Comparison of ENCODE assay signal across 29 cellular contexts in the genomic region with DNA sequence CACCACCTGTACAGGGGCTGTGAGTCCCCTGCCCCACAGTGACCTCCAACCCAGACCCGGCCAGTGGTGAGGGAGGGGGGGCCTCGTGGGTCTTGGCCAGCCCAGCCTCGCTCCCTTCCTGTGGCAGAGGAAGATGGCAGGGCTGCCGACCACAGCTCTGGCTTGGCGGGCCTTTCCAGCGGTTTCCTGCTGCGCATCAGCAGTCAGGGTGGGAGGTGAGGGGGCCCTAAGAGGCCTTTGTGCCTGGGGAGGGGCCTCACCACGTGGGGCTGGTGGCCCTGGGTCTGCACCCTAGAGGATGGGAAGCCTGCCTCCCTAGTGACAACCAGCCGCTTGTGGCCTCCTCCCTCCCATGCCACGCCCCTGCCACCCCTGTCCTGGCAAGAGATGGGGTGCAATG.
"Had no signal": no experiment of that assay in that cellular context is flagged by ENCODE, and none has a peak within 500 bp of the region (broad histone marks: within the 10 kb centered on the region; RNA-seq: fewer than 3 reads in every experiment).

No MANE protein-coding gene starts in this region.

- H3K9ac ChIP-seq: neural progenitor cell had no signal

- H3K36me3 Mint-ChIP-seq: immature natural killer cell; mesothelial cell of epicardium; naive B cell; neural progenitor cell; stimulated activated naive B cell treated with anti-CD40 and anti-IgM and Interleukin-4, amounts not matched to agents 10 μg/mL and 1 μg/mL and 100 μg/mL, for 72 hours had no signal

- H3K27ac ChIP-seq: heart left ventricle, left lung, neural progenitor cell, ovary, right atrium auricular region, right lobe of liver, stomach, testis, upper lobe of right lung had no signal

- H3K27ac Mint-ChIP-seq: mesothelial cell of epicardium; naive B cell; nephron progenitor cell; neural progenitor cell; progenitor cell of endocrine pancreas; stimulated activated naive B cell treated with anti-CD40 and anti-IgM and Interleukin-4, amounts not matched to agents 10 μg/mL and 1 μg/mL and 100 μg/mL, for 72 hours had no signal

- H3K27me3 ChIP-seq: heart left ventricle, neural progenitor cell, ovary, right atrium auricular region, right lobe of liver, testis, tibial artery, upper lobe of right lung had no signal

- DNase-seq: heart left ventricle; hypothalamus; kidney; left colon; left lung; mesendoderm; naive B cell; nephron progenitor cell; ovary; right lobe of liver; stimulated activated CD4-positive, alpha-beta T cell treated with anti-CD3 and anti-CD28 coated beads, Interleukin-15, amount 100 ng/mL, for 24 hours; stimulated activated CD4-positive, alpha-beta T cell treated with anti-CD3 and anti-CD28 coated beads, Interleukin-2, amount 100 ng/mL, for 24 hours; stimulated activated CD4-positive, alpha-beta T cell treated with anti-CD3 and anti-CD28 coated beads, Interleukin-4, amount 100 ng/mL, for 1 hour; stimulated activated naive B cell treated with anti-CD40 and anti-IgM and Interleukin-4, amounts not matched to agents 10 μg/mL and 1 μg/mL and 100 μg/mL, for 72 hours; stimulated activated naive CD8-positive, alpha-beta T cell treated with anti-CD3 and anti-CD28 coated beads, Interleukin-15, Interleukin-2, amounts not matched to agents 100 U/mL and 50 U/mL, for 24 hours; stomach; testis; tibial artery; trophoblast cell; upper lobe of right lung had no signal

- FAIRE-seq: islet of Langerhans, kidney, urothelium cell line had no signal

- H3K4me1 Mint-ChIP-seq: mesothelial cell of epicardium; naive B cell; stimulated activated naive B cell treated with anti-CD40 and anti-IgM and Interleukin-4, amounts not matched to agents 10 μg/mL and 1 μg/mL and 100 μg/mL, for 72 hours had no signal

- H3K4me3 Mint-ChIP-seq: mesothelial cell of epicardium; naive B cell; nephron progenitor cell; neural progenitor cell; stimulated activated naive B cell treated with anti-CD40 and anti-IgM and Interleukin-4, amounts not matched to agents 10 μg/mL and 1 μg/mL and 100 μg/mL, for 72 hours had no signal

- H3K27me3 Mint-ChIP-seq: progenitor cell of endocrine pancreas had no signal

- ATAC-seq: left colon; left lung; right lobe of liver; stimulated activated naive B cell treated with anti-CD40 and anti-IgM and Interleukin-4, amounts not matched to agents 10 μg/mL and 1 μg/mL and 100 μg/mL, for 72 hours; stimulated activated naive CD8-positive, alpha-beta T cell treated with anti-CD3 and anti-CD28 coated beads, Interleukin-15, Interleukin-2, amounts not matched to agents 100 U/mL and 50 U/mL, for 24 hours; upper lobe of right lung had no signal

- H3K4me2 ChIP-seq: neural progenitor cell, smooth muscle cell had no signal

- H3K36me3 ChIP-seq: left lung, neural progenitor cell, ovary, right atrium auricular region, right lobe of liver, upper lobe of right lung had no signal

- H3K4me3 ChIP-seq: heart left ventricle, left lung, lung, neural progenitor cell, ovary, right atrium auricular region, right lobe of liver, smooth muscle cell, stomach, testis, tibial artery, upper lobe of right lung had no signal

- H3K4me1 ChIP-seq: left lung, neural progenitor cell, right atrium auricular region, right lobe of liver, testis, upper lobe of right lung had no signal

- H2AFZ ChIP-seq: neural progenitor cell had no signal

- H3K9me3 Mint-ChIP-seq: immature natural killer cell; mesothelial cell of epicardium; naive B cell; nephron progenitor cell; neural progenitor cell; stimulated activated naive B cell treated with anti-CD40 and anti-IgM and Interleukin-4, amounts not matched to agents 10 μg/mL and 1 μg/mL and 100 μg/mL, for 72 hours had no signal

- H3K9me3 ChIP-seq: heart left ventricle, left lung, ovary, right atrium auricular region, right lobe of liver, stomach, testis, tibial artery, upper lobe of right lung had no signal
